ENCODE assay signal across 10 cellular contexts in genomic region chr17:68288375-68288774, GRCh38. TPM values are rescaled to one million over a fixed set of nuclear protein-coding genes. Genes with fewer than 3 reads are reported as not detected.
A peak's percentile ranks its signal among the peaks of the same experiment; 100 is the strongest.
DNase-seq lines count a peak whose midpoint lies in the region; ATAC-seq and TF ChIP-seq lines count a peak whose summit lies in the region.
"Had no signal": no experiment of that assay in that cellular context is flagged by ENCODE, and none has a peak within 500 bp of the region (broad histone marks: within the 10 kb centered on the region; RNA-seq: fewer than 3 reads in every experiment).

No MANE protein-coding gene starts in this region.

- peak; percentile 22 for ATAC-seq in GM18868 (IDR thresholded peaks at IDR 0.05; ENCODE audit: unreplicated experiment)
- ATAC-seq in effector memory CD8-positive, alpha-beta T cell (replicated peaks) = no peak
- no peak for ATAC-seq in HG03196 (IDR thresholded peaks at IDR 0.05; ENCODE audit: unreplicated experiment)

- no peaks in the 10 kb centered on the region for H3K27me3 Mint-ChIP-seq in effector memory CD8-positive, alpha-beta T cell
- peaks cover 51% of the 10 kb centered on the region for H3K27me3 Mint-ChIP-seq in endodermal cell (ENCODE audit: insufficient read depth)

- no peaks in the 10 kb centered on the region for H4K20me1 ChIP-seq in BLaER1 treated with 17β-estradiol and CSF1 and Interleukin-3, amounts not matched to agents 10 nM and 100 nM

- no peaks in the 10 kb centered on the region for H3K9me3 Mint-ChIP-seq in effector memory CD8-positive, alpha-beta T cell
- H3K9me3 Mint-ChIP-seq in endodermal cell = no peaks in the 10 kb centered on the region

- H3K4me3 Mint-ChIP-seq in effector memory CD8-positive, alpha-beta T cell = peak overlapping the region; percentile 98 to 100
- H3K4me3 Mint-ChIP-seq in endodermal cell = no peak overlapping the region

- no peaks in the 10 kb centered on the region for H3K27me3 ChIP-seq in BLaER1 treated with 17β-estradiol and CSF1 and Interleukin-3, amounts not matched to agents 10 nM and 100 nM
- H3K27me3 ChIP-seq in endodermal cell (ENCODE audit: control insufficient read depth, insufficient read depth, low read length, poor library complexity, severe bottlenecking) = peaks cover 42% of the 10 kb centered on the region

- H3K27ac ChIP-seq in BLaER1 treated with 17β-estradiol and CSF1 and Interleukin-3, amounts not matched to agents 10 nM and 100 nM = peak overlapping the region; percentile 94 to 100 (median 99); a peak in 21 of 22 replicates
- H3K27ac ChIP-seq in endodermal cell (ENCODE audit: low read depth, low read length) (no peak overlapping the region), substantia nigra (ENCODE audit: low read depth, low read length, poor library complexity, severe bottlenecking) (no peak overlapping the region)
- H3K27ac ChIP-seq: parathyroid adenoma had no signal

- peaks cover 0 to 8% (median 0%) of the 10 kb centered on the region in 11 experiments; a peak in 5 of 22 replicates for H3K36me3 ChIP-seq in BLaER1 treated with 17β-estradiol and CSF1 and Interleukin-3, amounts not matched to agents 10 nM and 100 nM
- H3K36me3 ChIP-seq in endodermal cell (ENCODE audit: control insufficient read depth, insufficient read depth, low read length) = no peaks in the 10 kb centered on the region

- H3K27ac Mint-ChIP-seq in effector memory CD8-positive, alpha-beta T cell = peak overlapping the region; percentile 100
- H3K27ac Mint-ChIP-seq in endodermal cell = no peak overlapping the region

- peaks cover 36% of the 10 kb centered on the region for H3K36me3 Mint-ChIP-seq in effector memory CD8-positive, alpha-beta T cell (ENCODE audit: insufficient read depth)
- H3K36me3 Mint-ChIP-seq in endodermal cell (ENCODE audit: low read depth) = no peaks in the 10 kb centered on the region

- no peaks in the 10 kb centered on the region for H3K9me3 ChIP-seq in BLaER1 treated with 17β-estradiol and CSF1 and Interleukin-3, amounts not matched to agents 10 nM and 100 nM (replicated peaks in 1 of 11)
- H3K9me3 ChIP-seq in endodermal cell (ENCODE audit: control insufficient read depth, low read length) = no peaks in the 10 kb centered on the region

- WGBS in endodermal cell (ENCODE audit: insufficient coverage in 1 of 2, insufficient read length in 1 of 2), 2 experiments = 86 to 87% methylated on average over 2 to 5 of the region's 5 CpGs

- peaks cover 38 to 56% of the 10 kb centered on the region in 2 donors for H3K4me1 Mint-ChIP-seq in effector memory CD8-positive, alpha-beta T cell (ENCODE audit: low read depth in 2 of 2)
- peaks cover 11% of the 10 kb centered on the region for H3K4me1 Mint-ChIP-seq in endodermal cell

- H3K9ac ChIP-seq in BLaER1 treated with 17β-estradiol and CSF1 and Interleukin-3, amounts not matched to agents 10 nM and 100 nM = peak overlapping the region; percentile 42 to 99 (median 98); a peak in 18 of 22 replicates
- H3K9ac ChIP-seq in endodermal cell (ENCODE audit: extremely low read depth, low read length, poor library complexity, severe bottlenecking) = no peak overlapping the region
- H3K9ac ChIP-seq: parathyroid adenoma had no signal

- peak overlapping the region; percentile 89 to 100 (median 98) for H3K4me2 ChIP-seq in BLaER1 treated with 17β-estradiol and CSF1 and Interleukin-3, amounts not matched to agents 10 nM and 100 nM

- TF ChIP-seq CTCF in endodermal cell (conservative IDR thresholded peaks at IDR 0.05) = no peak

- peak overlapping the region in 4 of 10 experiments; percentile 73 to 85 (median 80); a peak in 5 of 20 replicates for H3K4me3 ChIP-seq in BLaER1 treated with 17β-estradiol and CSF1 and Interleukin-3, amounts not matched to agents 10 nM and 100 nM
- no peak overlapping the region for H3K4me3 ChIP-seq in endodermal cell (ENCODE audit: low read length)

- DNase-seq in NOMO-1 treated with dmso at 0.1 percent for 144 hours (lab: John Stamatoyannopoulos, UW; ENCODE audit: unreplicated experiment) (peak; percentile 29), cortex of kidney (lab: John Stamatoyannopoulos, UW) (no peak), endodermal cell (no peak), substantia nigra (lab: John Stamatoyannopoulos, UW) (no peak)
- no peak for DNase-seq in effector memory CD8-positive, alpha-beta T cell
- DNase-seq: hypothalamus had no signal

- peaks cover 44 to 51% (median 46%) of the 10 kb centered on the region in 10 experiments for H3K4me1 ChIP-seq in BLaER1 treated with 17β-estradiol and CSF1 and Interleukin-3, amounts not matched to agents 10 nM and 100 nM
- H3K4me1 ChIP-seq in endodermal cell (ENCODE audit: control insufficient read depth, insufficient read depth, low read length) = no peaks in the 10 kb centered on the region

RNA-seq across cellular contexts. Expression of gene SLC16A6, which starts 2.6 kb away (rescaled TPM):
- under 1 TPM; 0.18 to 0.58 TPM for total RNA-seq in endodermal cell
- polyA plus RNA-seq in endodermal cell (2013, experiment 1 of 2) = 0.32 TPM
- polyA plus RNA-seq in endodermal cell (2013, experiment 2 of 2) = 0.37 TPM

RNA-seq across cellular contexts. Expression of gene ARSG, which starts 2.9 kb away (rescaled TPM):
- 10 to 100 TPM in 1 of 2 donors, 1 to 10 TPM in 1; 4.4 to 14.1 TPM for total RNA-seq in endodermal cell
- 6.2 TPM for polyA plus RNA-seq in endodermal cell (2013, experiment 1 of 2)
- 5.0 TPM for polyA plus RNA-seq in endodermal cell (2013, experiment 2 of 2)

RNA-seq across cellular contexts. Expression of gene AMZ2, which starts 40.5 kb away (rescaled TPM):
- total RNA-seq in endodermal cell = 10 to 100 TPM; 64.0 to 89.4 TPM
- polyA plus RNA-seq in endodermal cell (2013, experiment 1 of 2) = 88.9 TPM
- polyA plus RNA-seq in endodermal cell (2013, experiment 2 of 2) = 86.9 TPM

Comparison
In these comparisons a context has a peak if more than half of its experiments do, and no peak if none do; other contexts are left out.
1. H3K27ac ChIP-seq: peak in BLaER1 treated with 17β-estradiol and CSF1 and Interleukin-3, amounts not matched to agents 10 nM and 100 nM (11 of 11); none in endodermal cell (single experiment) and substantia nigra (single experiment).